In genomic region chr19:10292789-10293636, GRCh38 we compare ENCODE assay signal across 2 cellular contexts.
TF ChIP-seq lines count a peak whose summit lies in the region.

No MANE protein-coding gene starts in this region.

TF ChIP-seq in A549, 52 proteins besides CTCF, POLR2A, EP300 and RAD21:
- TF ChIP-seq, protein P1, sequence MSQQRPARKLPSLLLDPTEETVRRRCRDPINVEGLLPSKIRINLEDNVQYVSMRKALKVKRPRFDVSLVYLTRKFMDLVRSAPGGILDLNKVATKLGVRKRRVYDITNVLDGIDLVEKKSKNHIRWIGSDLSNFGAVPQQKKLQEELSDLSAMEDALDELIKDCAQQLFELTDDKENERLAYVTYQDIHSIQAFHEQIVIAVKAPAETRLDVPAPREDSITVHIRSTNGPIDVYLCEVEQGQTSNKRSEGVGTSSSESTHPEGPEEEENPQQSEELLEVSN (IDR thresholded peaks at IDR 0.05; ENCODE audit: borderline replicate concordance, low read depth): no peak
- TF ChIP-seq POLR2AphosphoS2 (conservative IDR thresholded peaks at IDR 0.05; ENCODE audit: low read length) (no peak), ZNF302 (CRISPR knock-in tag; IDR thresholded peaks at IDR 0.05) (no peak), MAX (IDR thresholded peaks at IDR 0.05) (no peak), JUN (IDR thresholded peaks at IDR 0.05) (no peak), KDM5A (IDR thresholded peaks at IDR 0.05) (no peak), MYC (IDR thresholded peaks at IDR 0.05; ENCODE audit: borderline replicate concordance, low read length) (no peak), RCOR1 (IDR thresholded peaks at IDR 0.05; ENCODE audit: low read depth, low read length) (no peak), TFCP2L1 (CRISPR knock-in tag; IDR thresholded peaks at IDR 0.05) (no peak), MAZ (IDR thresholded peaks at IDR 0.05; ENCODE audit: borderline replicate concordance, low read depth, low read length) (no peak), HOXA7 (CRISPR knock-in tag; IDR thresholded peaks at IDR 0.05) (no peak), JUNB (IDR thresholded peaks at IDR 0.05) (no peak), TP53 (CRISPR knock-in tag; IDR thresholded peaks at IDR 0.05) (no peak), BHLHE40 (IDR thresholded peaks at IDR 0.05; ENCODE audit: low read depth, low read length) (no peak)

TF ChIP-seq in K562, 482 proteins besides CTCF, POLR2A, EP300 and RAD21 (continues in another document):
- TF ChIP-seq, protein P2, sequence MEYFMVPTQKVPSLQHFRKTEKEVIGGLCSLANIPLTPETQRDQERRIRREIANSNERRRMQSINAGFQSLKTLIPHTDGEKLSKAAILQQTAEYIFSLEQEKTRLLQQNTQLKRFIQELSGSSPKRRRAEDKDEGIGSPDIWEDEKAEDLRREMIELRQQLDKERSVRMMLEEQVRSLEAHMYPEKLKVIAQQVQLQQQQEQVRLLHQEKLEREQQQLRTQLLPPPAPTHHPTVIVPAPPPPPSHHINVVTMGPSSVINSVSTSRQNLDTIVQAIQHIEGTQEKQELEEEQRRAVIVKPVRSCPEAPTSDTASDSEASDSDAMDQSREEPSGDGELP (CRISPR knock-in tag; IDR thresholded peaks at IDR 0.05; ENCODE audit: borderline replicate concordance): no peak
- TF ChIP-seq MEF2D (tag; conservative IDR thresholded peaks at IDR 0.05; ENCODE audit: low read depth) (no peak), KDM5B (IDR thresholded peaks at IDR 0.05; ENCODE audit: insufficient replicate concordance, low read depth, low read length) (peak; percentile 33), ZBTB7A (IDR thresholded peaks at IDR 0.05; ENCODE audit: borderline replicate concordance, control insufficient read depth, low read depth, low read length) (peak; percentile 47; the same call in 1 of the 2 replicates), ZNF408 (CRISPR knock-in tag; IDR thresholded peaks at IDR 0.05; ENCODE audit: low read depth) (no peak), MIER1 (IDR thresholded peaks at IDR 0.05; ENCODE audit: low read depth) (no peak), ZNF766 (CRISPR knock-in tag; conservative IDR thresholded peaks at IDR 0.05) (no peak), TBP (optimal IDR thresholded peaks at IDR 0.05; ENCODE audit: low read depth, low read length) (peak; percentile 19), ZEB2 (IDR thresholded peaks at IDR 0.05) (no peak), ZNF224 (CRISPR knock-in tag; IDR thresholded peaks at IDR 0.05) (no peak), CREM (IDR thresholded peaks at IDR 0.05; ENCODE audit: low read depth) (0 out of 2 replicates have a peak, but pooled peaks have one; percentile 7), HDAC1 (IDR thresholded peaks at IDR 0.05) (peak in 1 of 2 experiments; percentile 35; a peak in 1 of 4 replicates), ZNF124 (CRISPR knock-in tag; IDR thresholded peaks at IDR 0.05) (no peak), KAT8 (IDR thresholded peaks at IDR 0.05; ENCODE audit: low read depth) (no peak), ZNF79 (CRISPR knock-in tag; IDR thresholded peaks at IDR 0.05; ENCODE audit: low read depth) (no peak), RBM25 (IDR thresholded peaks at IDR 0.05; ENCODE audit: low read depth, low read length, severe bottlenecking) (no peak), FOXM1 (IDR thresholded peaks at IDR 0.05; ENCODE audit: low read depth) (no peak), FOXM1 (CRISPR knock-in tag; IDR thresholded peaks at IDR 0.05; ENCODE audit: low read depth) (no peak), ZNF395 (CRISPR knock-in tag; IDR thresholded peaks at IDR 0.05) (no peak), WHSC1 (IDR thresholded peaks at IDR 0.05; ENCODE audit: low read length) (no peak), MCM3 (IDR thresholded peaks at IDR 0.05) (no peak), TCF3 (CRISPR knock-in tag; IDR thresholded peaks at IDR 0.05) (no peak), EZH2 (IDR thresholded peaks at IDR 0.05; ENCODE audit: borderline replicate concordance, low read depth, low read length) (no peak), TARDBP (IDR thresholded peaks at IDR 0.05) (0 out of 2 replicates have a peak, but pooled peaks have one; percentile 33), TOE1 (IDR thresholded peaks at IDR 0.05; ENCODE audit: borderline replicate concordance) (peak; percentile 61; the same call in 1 of the 2 replicates), TOE1 (CRISPR knock-in tag; IDR thresholded peaks at IDR 0.05; ENCODE audit: borderline replicate concordance, low read depth) (no peak)
- TF ChIP-seq, protein P3, sequence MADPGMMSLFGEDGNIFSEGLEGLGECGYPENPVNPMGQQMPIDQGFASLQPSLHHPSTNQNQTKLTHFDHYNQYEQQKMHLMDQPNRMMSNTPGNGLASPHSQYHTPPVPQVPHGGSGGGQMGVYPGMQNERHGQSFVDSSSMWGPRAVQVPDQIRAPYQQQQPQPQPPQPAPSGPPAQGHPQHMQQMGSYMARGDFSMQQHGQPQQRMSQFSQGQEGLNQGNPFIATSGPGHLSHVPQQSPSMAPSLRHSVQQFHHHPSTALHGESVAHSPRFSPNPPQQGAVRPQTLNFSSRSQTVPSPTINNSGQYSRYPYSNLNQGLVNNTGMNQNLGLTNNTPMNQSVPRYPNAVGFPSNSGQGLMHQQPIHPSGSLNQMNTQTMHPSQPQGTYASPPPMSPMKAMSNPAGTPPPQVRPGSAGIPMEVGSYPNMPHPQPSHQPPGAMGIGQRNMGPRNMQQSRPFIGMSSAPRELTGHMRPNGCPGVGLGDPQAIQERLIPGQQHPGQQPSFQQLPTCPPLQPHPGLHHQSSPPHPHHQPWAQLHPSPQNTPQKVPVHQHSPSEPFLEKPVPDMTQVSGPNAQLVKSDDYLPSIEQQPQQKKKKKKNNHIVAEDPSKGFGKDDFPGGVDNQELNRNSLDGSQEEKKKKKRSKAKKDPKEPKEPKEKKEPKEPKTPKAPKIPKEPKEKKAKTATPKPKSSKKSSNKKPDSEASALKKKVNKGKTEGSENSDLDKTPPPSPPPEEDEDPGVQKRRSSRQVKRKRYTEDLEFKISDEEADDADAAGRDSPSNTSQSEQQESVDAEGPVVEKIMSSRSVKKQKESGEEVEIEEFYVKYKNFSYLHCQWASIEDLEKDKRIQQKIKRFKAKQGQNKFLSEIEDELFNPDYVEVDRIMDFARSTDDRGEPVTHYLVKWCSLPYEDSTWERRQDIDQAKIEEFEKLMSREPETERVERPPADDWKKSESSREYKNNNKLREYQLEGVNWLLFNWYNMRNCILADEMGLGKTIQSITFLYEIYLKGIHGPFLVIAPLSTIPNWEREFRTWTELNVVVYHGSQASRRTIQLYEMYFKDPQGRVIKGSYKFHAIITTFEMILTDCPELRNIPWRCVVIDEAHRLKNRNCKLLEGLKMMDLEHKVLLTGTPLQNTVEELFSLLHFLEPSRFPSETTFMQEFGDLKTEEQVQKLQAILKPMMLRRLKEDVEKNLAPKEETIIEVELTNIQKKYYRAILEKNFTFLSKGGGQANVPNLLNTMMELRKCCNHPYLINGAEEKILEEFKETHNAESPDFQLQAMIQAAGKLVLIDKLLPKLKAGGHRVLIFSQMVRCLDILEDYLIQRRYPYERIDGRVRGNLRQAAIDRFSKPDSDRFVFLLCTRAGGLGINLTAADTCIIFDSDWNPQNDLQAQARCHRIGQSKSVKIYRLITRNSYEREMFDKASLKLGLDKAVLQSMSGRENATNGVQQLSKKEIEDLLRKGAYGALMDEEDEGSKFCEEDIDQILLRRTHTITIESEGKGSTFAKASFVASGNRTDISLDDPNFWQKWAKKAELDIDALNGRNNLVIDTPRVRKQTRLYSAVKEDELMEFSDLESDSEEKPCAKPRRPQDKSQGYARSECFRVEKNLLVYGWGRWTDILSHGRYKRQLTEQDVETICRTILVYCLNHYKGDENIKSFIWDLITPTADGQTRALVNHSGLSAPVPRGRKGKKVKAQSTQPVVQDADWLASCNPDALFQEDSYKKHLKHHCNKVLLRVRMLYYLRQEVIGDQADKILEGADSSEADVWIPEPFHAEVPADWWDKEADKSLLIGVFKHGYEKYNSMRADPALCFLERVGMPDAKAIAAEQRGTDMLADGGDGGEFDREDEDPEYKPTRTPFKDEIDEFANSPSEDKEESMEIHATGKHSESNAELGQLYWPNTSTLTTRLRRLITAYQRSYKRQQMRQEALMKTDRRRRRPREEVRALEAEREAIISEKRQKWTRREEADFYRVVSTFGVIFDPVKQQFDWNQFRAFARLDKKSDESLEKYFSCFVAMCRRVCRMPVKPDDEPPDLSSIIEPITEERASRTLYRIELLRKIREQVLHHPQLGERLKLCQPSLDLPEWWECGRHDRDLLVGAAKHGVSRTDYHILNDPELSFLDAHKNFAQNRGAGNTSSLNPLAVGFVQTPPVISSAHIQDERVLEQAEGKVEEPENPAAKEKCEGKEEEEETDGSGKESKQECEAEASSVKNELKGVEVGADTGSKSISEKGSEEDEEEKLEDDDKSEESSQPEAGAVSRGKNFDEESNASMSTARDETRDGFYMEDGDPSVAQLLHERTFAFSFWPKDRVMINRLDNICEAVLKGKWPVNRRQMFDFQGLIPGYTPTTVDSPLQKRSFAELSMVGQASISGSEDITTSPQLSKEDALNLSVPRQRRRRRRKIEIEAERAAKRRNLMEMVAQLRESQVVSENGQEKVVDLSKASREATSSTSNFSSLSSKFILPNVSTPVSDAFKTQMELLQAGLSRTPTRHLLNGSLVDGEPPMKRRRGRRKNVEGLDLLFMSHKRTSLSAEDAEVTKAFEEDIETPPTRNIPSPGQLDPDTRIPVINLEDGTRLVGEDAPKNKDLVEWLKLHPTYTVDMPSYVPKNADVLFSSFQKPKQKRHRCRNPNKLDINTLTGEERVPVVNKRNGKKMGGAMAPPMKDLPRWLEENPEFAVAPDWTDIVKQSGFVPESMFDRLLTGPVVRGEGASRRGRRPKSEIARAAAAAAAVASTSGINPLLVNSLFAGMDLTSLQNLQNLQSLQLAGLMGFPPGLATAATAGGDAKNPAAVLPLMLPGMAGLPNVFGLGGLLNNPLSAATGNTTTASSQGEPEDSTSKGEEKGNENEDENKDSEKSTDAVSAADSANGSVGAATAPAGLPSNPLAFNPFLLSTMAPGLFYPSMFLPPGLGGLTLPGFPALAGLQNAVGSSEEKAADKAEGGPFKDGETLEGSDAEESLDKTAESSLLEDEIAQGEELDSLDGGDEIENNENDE (IDR thresholded peaks at IDR 0.05; ENCODE audit: low read depth, low read length): no peak
- TF ChIP-seq, protein P4, sequence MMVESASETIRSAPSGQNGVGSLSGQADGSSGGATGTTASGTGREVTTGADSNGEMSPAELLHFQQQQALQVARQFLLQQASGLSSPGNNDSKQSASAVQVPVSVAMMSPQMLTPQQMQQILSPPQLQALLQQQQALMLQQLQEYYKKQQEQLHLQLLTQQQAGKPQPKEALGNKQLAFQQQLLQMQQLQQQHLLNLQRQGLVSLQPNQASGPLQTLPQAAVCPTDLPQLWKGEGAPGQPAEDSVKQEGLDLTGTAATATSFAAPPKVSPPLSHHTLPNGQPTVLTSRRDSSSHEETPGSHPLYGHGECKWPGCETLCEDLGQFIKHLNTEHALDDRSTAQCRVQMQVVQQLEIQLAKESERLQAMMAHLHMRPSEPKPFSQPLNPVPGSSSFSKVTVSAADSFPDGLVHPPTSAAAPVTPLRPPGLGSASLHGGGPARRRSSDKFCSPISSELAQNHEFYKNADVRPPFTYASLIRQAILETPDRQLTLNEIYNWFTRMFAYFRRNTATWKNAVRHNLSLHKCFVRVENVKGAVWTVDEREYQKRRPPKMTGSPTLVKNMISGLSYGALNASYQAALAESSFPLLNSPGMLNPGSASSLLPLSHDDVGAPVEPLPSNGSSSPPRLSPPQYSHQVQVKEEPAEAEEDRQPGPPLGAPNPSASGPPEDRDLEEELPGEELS (CRISPR knock-in tag; IDR thresholded peaks at IDR 0.05; ENCODE audit: borderline replicate concordance): no peak
- TF ChIP-seq, protein P5, sequence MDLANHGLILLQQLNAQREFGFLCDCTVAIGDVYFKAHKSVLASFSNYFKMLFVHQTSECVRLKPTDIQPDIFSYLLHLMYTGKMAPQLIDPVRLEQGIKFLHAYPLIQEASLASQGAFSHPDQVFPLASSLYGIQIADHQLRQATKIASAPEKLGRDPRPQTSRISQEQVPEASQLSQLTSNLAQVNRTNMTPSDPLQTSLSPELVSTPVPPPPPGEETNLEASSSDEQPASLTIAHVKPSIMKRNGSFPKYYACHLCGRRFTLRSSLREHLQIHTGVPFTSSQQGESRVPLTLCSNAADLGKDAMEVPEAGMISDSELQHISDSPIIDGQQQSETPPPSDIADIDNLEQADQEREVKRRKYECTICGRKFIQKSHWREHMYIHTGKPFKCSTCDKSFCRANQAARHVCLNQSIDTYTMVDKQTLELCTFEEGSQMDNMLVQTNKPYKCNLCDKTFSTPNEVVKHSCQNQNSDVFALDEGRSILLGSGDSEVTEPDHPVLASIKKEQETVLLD (IDR thresholded peaks at IDR 0.05): no peak
- TF ChIP-seq, protein P6, sequence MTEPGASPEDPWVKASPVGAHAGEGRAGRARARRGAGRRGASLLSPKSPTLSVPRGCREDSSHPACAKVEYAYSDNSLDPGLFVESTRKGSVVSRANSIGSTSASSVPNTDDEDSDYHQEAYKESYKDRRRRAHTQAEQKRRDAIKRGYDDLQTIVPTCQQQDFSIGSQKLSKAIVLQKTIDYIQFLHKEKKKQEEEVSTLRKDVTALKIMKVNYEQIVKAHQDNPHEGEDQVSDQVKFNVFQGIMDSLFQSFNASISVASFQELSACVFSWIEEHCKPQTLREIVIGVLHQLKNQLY (CRISPR knock-in tag; conservative IDR thresholded peaks at IDR 0.05): no peak
- TF ChIP-seq, protein P7, sequence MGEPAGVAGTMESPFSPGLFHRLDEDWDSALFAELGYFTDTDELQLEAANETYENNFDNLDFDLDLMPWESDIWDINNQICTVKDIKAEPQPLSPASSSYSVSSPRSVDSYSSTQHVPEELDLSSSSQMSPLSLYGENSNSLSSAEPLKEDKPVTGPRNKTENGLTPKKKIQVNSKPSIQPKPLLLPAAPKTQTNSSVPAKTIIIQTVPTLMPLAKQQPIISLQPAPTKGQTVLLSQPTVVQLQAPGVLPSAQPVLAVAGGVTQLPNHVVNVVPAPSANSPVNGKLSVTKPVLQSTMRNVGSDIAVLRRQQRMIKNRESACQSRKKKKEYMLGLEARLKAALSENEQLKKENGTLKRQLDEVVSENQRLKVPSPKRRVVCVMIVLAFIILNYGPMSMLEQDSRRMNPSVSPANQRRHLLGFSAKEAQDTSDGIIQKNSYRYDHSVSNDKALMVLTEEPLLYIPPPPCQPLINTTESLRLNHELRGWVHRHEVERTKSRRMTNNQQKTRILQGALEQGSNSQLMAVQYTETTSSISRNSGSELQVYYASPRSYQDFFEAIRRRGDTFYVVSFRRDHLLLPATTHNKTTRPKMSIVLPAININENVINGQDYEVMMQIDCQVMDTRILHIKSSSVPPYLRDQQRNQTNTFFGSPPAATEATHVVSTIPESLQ (CRISPR knock-in tag; IDR thresholded peaks at IDR 0.05): peak; percentile 68; the same call in 1 of the 2 replicates
- TF ChIP-seq, protein P8, sequence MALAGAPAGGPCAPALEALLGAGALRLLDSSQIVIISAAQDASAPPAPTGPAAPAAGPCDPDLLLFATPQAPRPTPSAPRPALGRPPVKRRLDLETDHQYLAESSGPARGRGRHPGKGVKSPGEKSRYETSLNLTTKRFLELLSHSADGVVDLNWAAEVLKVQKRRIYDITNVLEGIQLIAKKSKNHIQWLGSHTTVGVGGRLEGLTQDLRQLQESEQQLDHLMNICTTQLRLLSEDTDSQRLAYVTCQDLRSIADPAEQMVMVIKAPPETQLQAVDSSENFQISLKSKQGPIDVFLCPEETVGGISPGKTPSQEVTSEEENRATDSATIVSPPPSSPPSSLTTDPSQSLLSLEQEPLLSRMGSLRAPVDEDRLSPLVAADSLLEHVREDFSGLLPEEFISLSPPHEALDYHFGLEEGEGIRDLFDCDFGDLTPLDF (CRISPR knock-in tag; IDR thresholded peaks at IDR 0.05): no peak
